21 cellular contexts compared by ENCODE assay signal in the genomic region with DNA sequence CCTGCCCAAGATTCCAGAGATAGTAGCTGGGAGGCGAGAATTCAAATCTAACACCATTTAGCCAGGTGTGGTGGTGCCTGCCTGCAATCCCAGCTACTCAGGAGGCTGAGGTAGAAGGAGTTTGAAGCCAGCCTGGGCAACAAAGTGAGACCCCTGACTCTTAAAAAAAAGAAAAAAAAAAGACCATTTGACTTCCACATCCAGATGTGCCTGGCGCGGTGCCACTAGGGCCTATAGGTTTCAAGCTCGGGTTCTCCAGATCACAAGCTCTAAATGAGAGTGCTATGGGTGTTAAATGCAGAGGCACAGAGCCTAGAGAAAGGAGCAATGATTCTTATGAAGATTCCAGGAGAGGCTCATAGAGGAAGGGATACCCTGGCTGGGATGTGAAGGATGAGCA. TPM values are rescaled to one million over a fixed set of nuclear protein-coding genes. Genes with fewer than 3 reads are reported as not detected.
DNase-seq lines count a peak whose midpoint lies in the region; ATAC-seq lines count a peak whose summit lies in the region.
"Had no signal": no experiment of that assay in that cellular context is flagged by ENCODE, and none has a peak within 500 bp of the region (broad histone marks: within the 10 kb centered on the region; RNA-seq: fewer than 3 reads in every experiment).

No MANE protein-coding gene starts in this region.

- H3K4me1 Mint-ChIP-seq in activated naive CD8-positive, alpha-beta T cell (ENCODE audit: low read depth), result peaks cover 44% of the 10 kb centered on the region
- H3K4me1 Mint-ChIP-seq in activated naive CD8-positive, alpha-beta T cell treated with anti-CD3 and anti-CD28 coated beads for 36 hours, result peaks cover 46% of the 10 kb centered on the region
- H3K4me1 Mint-ChIP-seq in IgD-negative memory B cell, result peaks cover 53 to 70% (median 68%) of the 10 kb centered on the region in 3 donors
- peaks cover 51% of the 10 kb centered on the region for H3K4me1 Mint-ChIP-seq in activated naive CD8-positive, alpha-beta T cell treated with anti-CD3 and anti-CD28 coated beads, Interleukin-2, amount 50 U/mL, for 24 hours
- H3K4me1 Mint-ChIP-seq: WTC11 had no signal

- H3K27ac Mint-ChIP-seq in activated naive CD8-positive, alpha-beta T cell, result peak overlapping the region; percentile 22
- no peak overlapping the region for H3K27ac Mint-ChIP-seq in activated naive CD8-positive, alpha-beta T cell treated with anti-CD3 and anti-CD28 coated beads for 36 hours
- H3K27ac Mint-ChIP-seq in IgD-negative memory B cell, result peak overlapping the region; percentile 94 to 98 (median 97)
- H3K27ac Mint-ChIP-seq in activated naive CD8-positive, alpha-beta T cell treated with anti-CD3 and anti-CD28 coated beads, Interleukin-2, amount 50 U/mL, for 24 hours, result peak overlapping the region; percentile 53
- H3K27ac Mint-ChIP-seq: mesothelial cell of epicardium, WTC11 had no signal

- H3K4me3 Mint-ChIP-seq in activated naive CD8-positive, alpha-beta T cell, result no peak overlapping the region
- no peak overlapping the region for H3K4me3 Mint-ChIP-seq in activated naive CD8-positive, alpha-beta T cell treated with anti-CD3 and anti-CD28 coated beads for 36 hours
- H3K4me3 Mint-ChIP-seq in IgD-negative memory B cell, result peak overlapping the region in 1 of 4 donors; percentile 86
- no peak overlapping the region for H3K4me3 Mint-ChIP-seq in activated naive CD8-positive, alpha-beta T cell treated with anti-CD3 and anti-CD28 coated beads, Interleukin-2, amount 50 U/mL, for 24 hours
- H3K4me3 Mint-ChIP-seq: mesothelial cell of epicardium, WTC11 had no signal

- peaks cover 14% of the 10 kb centered on the region for H3K36me3 Mint-ChIP-seq in activated naive CD8-positive, alpha-beta T cell
- H3K36me3 Mint-ChIP-seq in activated naive CD8-positive, alpha-beta T cell treated with anti-CD3 and anti-CD28 coated beads for 36 hours, result peaks cover 21% of the 10 kb centered on the region
- H3K36me3 Mint-ChIP-seq in IgD-negative memory B cell, result peaks cover 9% of the 10 kb centered on the region
- H3K36me3 Mint-ChIP-seq in activated naive CD8-positive, alpha-beta T cell treated with anti-CD3 and anti-CD28 coated beads, Interleukin-2, amount 50 U/mL, for 24 hours (ENCODE audit: low read depth), result peaks cover 17% of the 10 kb centered on the region
- H3K36me3 Mint-ChIP-seq: mesothelial cell of epicardium, WTC11 had no signal

- ATAC-seq in activated naive CD8-positive, alpha-beta T cell treated with anti-CD3 and anti-CD28 coated beads, Interleukin-2, amount 50 U/mL, for 24 hours, result no peak
- ATAC-seq: left cardiac atrium, WTC11 had no signal

- no peaks in the 10 kb centered on the region for H3K9me3 Mint-ChIP-seq in activated naive CD8-positive, alpha-beta T cell (ENCODE audit: low read depth)
- peaks cover 2% of the 10 kb centered on the region for H3K9me3 Mint-ChIP-seq in activated naive CD8-positive, alpha-beta T cell treated with anti-CD3 and anti-CD28 coated beads for 36 hours
- peaks cover 0 to 4% (median 0%) of the 10 kb centered on the region in 3 donors for H3K9me3 Mint-ChIP-seq in IgD-negative memory B cell
- peaks cover 6% of the 10 kb centered on the region for H3K9me3 Mint-ChIP-seq in activated naive CD8-positive, alpha-beta T cell treated with anti-CD3 and anti-CD28 coated beads, Interleukin-2, amount 50 U/mL, for 24 hours

- DNase-seq in activated naive CD8-positive, alpha-beta T cell treated with anti-CD3 and anti-CD28 coated beads for 36 hours, result no peak
- DNase-seq in activated naive CD8-positive, alpha-beta T cell treated with anti-CD3 and anti-CD28 coated beads, Interleukin-2, amount 50 U/mL, for 24 hours, result no peak
- DNase-seq in posterior vena cava (ENCODE audit: low spot score) (peak; percentile 47), anterior cingulate cortex (lab: John Stamatoyannopoulos, UW) (no peak)
- no peak for DNase-seq in stimulated activated CD4-positive, alpha-beta T cell treated with anti-CD3 and anti-CD28 coated beads, Interleukin-4, amount 100 ng/mL, for 1 hour
- DNase-seq in activated CD4-positive, CD25-positive, alpha-beta regulatory T cell treated with anti-CD3 and anti-CD28 coated beads, Interleukin-2, amount 50 U/mL, for 72 hours, result no peak
- DNase-seq: activated CD8-positive, alpha-beta memory T cell treated with anti-CD3 and anti-CD28 coated beads, Interleukin-2, amount 50 U/mL, for 4 hours; activated naive CD4-positive, alpha-beta T cell treated with Interleukin-2 at 50 U/mL for 16 hours; COR-L47; Kasumi-1; left cardiac atrium; NCI-H187; NCI-H82; PC-9; stimulated activated CD4-positive, alpha-beta T cell treated with anti-CD3 and anti-CD28 coated beads, Interleukin-2, amount 100 ng/mL, for 24 hours; stomach; upper lobe of left lung had no signal

- intact Hi-C loops in posterior vena cava (cut with DNase I), result no loop called here

- no peaks in the 10 kb centered on the region for H3K27me3 Mint-ChIP-seq in activated naive CD8-positive, alpha-beta T cell
- no peaks in the 10 kb centered on the region for H3K27me3 Mint-ChIP-seq in activated naive CD8-positive, alpha-beta T cell treated with anti-CD3 and anti-CD28 coated beads for 36 hours
- no peaks in the 10 kb centered on the region for H3K27me3 Mint-ChIP-seq in IgD-negative memory B cell
- no peaks in the 10 kb centered on the region for H3K27me3 Mint-ChIP-seq in activated naive CD8-positive, alpha-beta T cell treated with anti-CD3 and anti-CD28 coated beads, Interleukin-2, amount 50 U/mL, for 24 hours

RNA-seq across cellular contexts. Expression of gene SYNE3, which starts 22.5 kb away (rescaled TPM):
- total RNA-seq in activated naive CD8-positive, alpha-beta T cell treated with anti-CD3 and anti-CD28 coated beads for 36 hours, result 10 to 100 TPM; 38.0 to 38.8 TPM
- polyA plus RNA-seq in IgD-negative memory B cell, result 8.8 TPM
- total RNA-seq in posterior vena cava, result 10 to 100 TPM; 35.7 to 40.0 TPM

RNA-seq across cellular contexts. Expression of gene GLRX5, which starts 40.9 kb away (rescaled TPM):
- total RNA-seq in activated naive CD8-positive, alpha-beta T cell treated with anti-CD3 and anti-CD28 coated beads for 36 hours, result 10 to 100 TPM; 57.9 to 60.7 TPM
- 34.5 TPM for polyA plus RNA-seq in IgD-negative memory B cell
- 10 to 100 TPM; 21.7 to 25.6 TPM for total RNA-seq in posterior vena cava
